ENCODE assay signal across 11 cellular contexts in genomic region chr19:3239367-3239766, GRCh38. TPM values are rescaled to one million over a fixed set of nuclear protein-coding genes. Genes with fewer than 3 reads are reported as not detected.
"Had no signal": no experiment of that assay in that cellular context is flagged by ENCODE, and none has a peak within 500 bp of the region (broad histone marks: within the 10 kb centered on the region; RNA-seq: fewer than 3 reads in every experiment).

No MANE protein-coding gene starts in this region.

- H3K27ac ChIP-seq: GM23248 had no signal

- ATAC-seq: GM23338, HCT116 had no signal

- FAIRE-seq: H1, H54 had no signal

- H3K4me2 ChIP-seq: GM23338 had no signal

- H2AFZ ChIP-seq: GM23248, GM23338 had no signal

- H3K36me3 ChIP-seq: HAP-1 had no signal

- DNase-seq: GM23248, GOT3, H7, H9, HCEC 1CT, HFFc6 had no signal

- H3K9me3 ChIP-seq: HAP-1 had no signal

- H3K9ac ChIP-seq: GM23248 had no signal

- H3K4me1 ChIP-seq: HAP-1 had no signal

- H3K4me3 ChIP-seq: GM23248, GM23338, HAP-1 had no signal

RNA-seq across cellular contexts. Expression of gene CELF5, which starts 14.9 kb away (rescaled TPM):
- polyA plus RNA-seq: GM23248 had no signal
